Comparison of ENCODE assay signal across 2 cellular contexts in the genomic region with DNA sequence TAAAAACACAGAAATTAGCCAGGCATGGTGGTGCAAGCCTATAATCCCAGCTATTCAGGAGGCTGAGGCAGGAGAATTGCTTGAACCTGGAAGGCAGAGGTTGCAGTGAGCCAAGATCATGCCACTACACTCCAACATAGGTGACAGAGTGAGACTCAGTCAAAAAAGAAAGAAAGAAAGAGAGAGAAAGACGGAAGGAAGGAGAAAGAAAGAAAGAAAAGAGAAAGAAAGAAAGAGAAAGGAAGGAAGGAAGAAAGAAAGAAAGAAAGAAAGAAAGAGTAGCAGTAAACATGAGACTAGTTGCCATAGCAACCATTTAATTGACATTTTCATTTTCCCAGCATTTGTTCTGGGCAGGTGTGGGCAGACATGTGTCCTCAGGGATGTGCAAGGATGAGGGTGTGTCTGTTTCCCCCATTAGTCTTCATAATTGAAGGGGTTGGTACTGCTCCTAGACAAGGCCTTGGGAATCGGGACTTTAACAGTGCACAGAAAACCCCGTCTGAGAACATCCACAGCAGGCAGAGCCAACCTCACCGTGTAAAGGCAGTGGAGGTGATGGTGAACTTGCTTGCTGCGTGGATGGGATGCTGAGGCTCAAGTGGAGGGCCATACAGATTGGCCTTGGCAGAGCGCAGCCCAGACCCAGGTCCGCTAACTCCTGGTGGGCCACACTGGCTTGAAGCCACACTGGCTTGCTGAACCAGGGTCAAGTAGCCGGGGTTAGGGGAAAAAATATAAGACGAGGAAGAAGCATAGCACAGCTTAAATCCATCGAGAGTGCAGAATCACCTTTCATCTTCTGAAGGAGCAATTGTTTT.
TF ChIP-seq lines count a peak whose summit lies in the region.

No MANE protein-coding gene starts in this region.

TF ChIP-seq in HepG2, 621 proteins besides CTCF, POLR2A, EP300 and RAD21:
- no peak for TF ChIP-seq ZNF354B (CRISPR knock-in tag; IDR thresholded peaks at IDR 0.05)
- peak; percentile 45 for TF ChIP-seq RFX1 (IDR thresholded peaks at IDR 0.05)

TF ChIP-seq in WTC11, 78 proteins besides CTCF, POLR2A, EP300 and RAD21:
- TF ChIP-seq, protein P1, sequence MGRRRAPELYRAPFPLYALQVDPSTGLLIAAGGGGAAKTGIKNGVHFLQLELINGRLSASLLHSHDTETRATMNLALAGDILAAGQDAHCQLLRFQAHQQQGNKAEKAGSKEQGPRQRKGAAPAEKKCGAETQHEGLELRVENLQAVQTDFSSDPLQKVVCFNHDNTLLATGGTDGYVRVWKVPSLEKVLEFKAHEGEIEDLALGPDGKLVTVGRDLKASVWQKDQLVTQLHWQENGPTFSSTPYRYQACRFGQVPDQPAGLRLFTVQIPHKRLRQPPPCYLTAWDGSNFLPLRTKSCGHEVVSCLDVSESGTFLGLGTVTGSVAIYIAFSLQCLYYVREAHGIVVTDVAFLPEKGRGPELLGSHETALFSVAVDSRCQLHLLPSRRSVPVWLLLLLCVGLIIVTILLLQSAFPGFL (CRISPR knock-in tag; IDR thresholded peaks at IDR 0.05; ENCODE audit: borderline replicate concordance): no peak
- TF ChIP-seq, protein P2, sequence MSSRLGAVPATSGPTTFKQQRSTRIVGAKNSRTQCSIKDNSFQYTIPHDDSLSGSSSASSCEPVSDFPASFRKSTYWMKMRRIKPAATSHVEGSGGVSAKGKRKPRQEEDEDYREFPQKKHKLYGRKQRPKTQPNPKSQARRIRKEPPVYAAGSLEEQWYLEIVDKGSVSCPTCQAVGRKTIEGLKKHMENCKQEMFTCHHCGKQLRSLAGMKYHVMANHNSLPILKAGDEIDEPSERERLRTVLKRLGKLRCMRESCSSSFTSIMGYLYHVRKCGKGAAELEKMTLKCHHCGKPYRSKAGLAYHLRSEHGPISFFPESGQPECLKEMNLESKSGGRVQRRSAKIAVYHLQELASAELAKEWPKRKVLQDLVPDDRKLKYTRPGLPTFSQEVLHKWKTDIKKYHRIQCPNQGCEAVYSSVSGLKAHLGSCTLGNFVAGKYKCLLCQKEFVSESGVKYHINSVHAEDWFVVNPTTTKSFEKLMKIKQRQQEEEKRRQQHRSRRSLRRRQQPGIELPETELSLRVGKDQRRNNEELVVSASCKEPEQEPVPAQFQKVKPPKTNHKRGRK (CRISPR knock-in tag; IDR thresholded peaks at IDR 0.05; ENCODE audit: borderline replicate concordance): peak; percentile 71; the same call in 1 of the 2 replicates
